ENCODE assay signal across 14 cellular contexts in the genomic region with DNA sequence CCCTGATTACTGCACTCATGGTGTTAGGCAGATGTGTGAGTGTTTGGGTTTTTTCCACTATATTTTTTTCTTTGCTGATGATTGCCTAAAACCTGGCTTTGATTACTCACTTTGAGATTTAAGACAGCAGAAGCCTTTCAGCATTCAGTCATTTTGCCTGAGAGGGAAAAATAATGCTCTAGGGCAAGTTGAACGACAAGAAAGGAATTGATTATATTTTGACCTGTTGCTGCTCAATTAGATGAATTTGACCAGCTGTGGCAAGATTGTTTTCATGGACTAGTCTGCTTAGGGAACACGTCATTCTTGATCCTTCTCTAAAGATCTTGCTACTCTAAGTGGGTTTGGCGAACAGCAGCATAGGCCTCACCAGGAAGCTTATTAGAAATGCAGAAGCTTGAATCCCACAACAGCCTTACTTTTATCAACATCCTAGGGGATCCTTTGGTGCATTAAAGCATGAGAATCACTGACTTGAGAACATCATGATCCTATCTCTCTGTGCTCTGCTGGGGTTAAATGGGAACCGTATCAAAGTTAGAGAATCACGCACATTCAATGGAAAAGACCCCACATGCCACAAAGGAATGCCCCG. TPM values are rescaled to one million over a fixed set of nuclear protein-coding genes. Genes with fewer than 3 reads are reported as not detected.
DNase-seq lines count a peak whose midpoint lies in the region; FAIRE-seq and TF ChIP-seq lines count a peak whose summit lies in the region.
"Had no signal": no experiment of that assay in that cellular context is flagged by ENCODE, and none has a peak within 500 bp of the region (broad histone marks: within the 10 kb centered on the region; RNA-seq: fewer than 3 reads in every experiment).

No MANE protein-coding gene starts in this region.

- no peak overlapping the region for H2BK120ac ChIP-seq in mesendoderm (ENCODE audit: low read depth, low read length)

- no peak overlapping the region for H3K9ac ChIP-seq in mesendoderm (ENCODE audit: low read length)
- H3K9ac ChIP-seq: BLaER1 had no signal

- no peak overlapping the region for H3K23ac ChIP-seq in mesendoderm (ENCODE audit: low read length)

- TF ChIP-seq CTCF in AG09319 (IDR thresholded peaks at IDR 0.05; ENCODE audit: low read depth, low read length): no peak
- no peak for TF ChIP-seq CTCF in astrocyte of the cerebellum (IDR thresholded peaks at IDR 0.05; ENCODE audit: low read depth, low read length, missing control alignments)

- H3K4ac ChIP-seq in mesendoderm (ENCODE audit: low read depth, low read length): no peak overlapping the region

- no peaks in the 10 kb centered on the region for H3K79me1 ChIP-seq in mesendoderm (ENCODE audit: low read length)

- no peaks in the 10 kb centered on the region for H3K36me3 ChIP-seq in H7 (replicated peaks; ENCODE audit: control insufficient read depth, insufficient read depth, low read length)
- H3K36me3 ChIP-seq in mesendoderm (ENCODE audit: control insufficient read depth, insufficient read depth, low read length): no peaks in the 10 kb centered on the region
- H3K36me3 ChIP-seq: BLaER1, HAP-1 had no signal

- no peaks in the 10 kb centered on the region for H3K79me2 ChIP-seq in mesendoderm (ENCODE audit: control insufficient read depth, insufficient read depth, low read length)

- no CpG with 5 or more reads among the region's 6 CpGs for WGBS in mesendoderm (ENCODE audit: extremely low coverage, insufficient coverage, low lambda C conversion rate)

- peak overlapping the region; percentile 46 for H3K56ac ChIP-seq in mesendoderm (ENCODE audit: low read length)

- H3K27me3 ChIP-seq in H7 (ENCODE audit: control insufficient read depth, insufficient read depth, low read length): no peaks in the 10 kb centered on the region; the same call in 1 of the 2 replicates
- H3K27me3 ChIP-seq in mesendoderm (ENCODE audit: insufficient read depth, low read length, poor library complexity): no peaks in the 10 kb centered on the region
- H3K27me3 ChIP-seq: BLaER1 had no signal

- H2BK5ac ChIP-seq in mesendoderm (ENCODE audit: low read length): no peak overlapping the region

- FAIRE-seq in urothelium cell line (lab: Jason Lieb, UNC): no peak

- DNase-seq in AG09319 (ENCODE audit: extremely low read depth, low read depth) (peak; percentile 8), H7 (peak; percentile 26), astrocyte of the cerebellum (ENCODE audit: low read depth) (peak; percentile 44), mesendoderm (peak; percentile 36), urothelium cell line (ENCODE audit: low spot score) (no peak), NCI-H1092 (lab: John Stamatoyannopoulos, UW) (no peak), NCI-H345 (lab: John Stamatoyannopoulos, UW) (no peak), middle frontal gyrus (ENCODE audit: extremely low spot score, low spot score) (no peak)
- DNase-seq: DMS 273 treated with DMSO at 0.1 percent for 48 hours, SIG-M5 had no signal

- H3K4me2 ChIP-seq in mesendoderm (ENCODE audit: low read length): no peak overlapping the region
- H3K4me2 ChIP-seq: BLaER1 had no signal

- no peak overlapping the region for H3K18ac ChIP-seq in mesendoderm (ENCODE audit: low read length)

- no peak overlapping the region for H3K4me3 ChIP-seq in H7 (ENCODE audit: insufficient read depth, low read depth, low read length)
- H3K4me3 ChIP-seq in astrocyte of the cerebellum (ENCODE audit: low read depth, low read length): no peak overlapping the region
- H3K4me3 ChIP-seq in mesendoderm (ENCODE audit: low read length): no peak overlapping the region
- H3K4me3 ChIP-seq: BLaER1, HAP-1 had no signal

- no peak overlapping the region for H3K27ac ChIP-seq in mesendoderm (ENCODE audit: low read depth, low read length)
- H3K27ac ChIP-seq: BLaER1, HL-60 had no signal

- H2BK15ac ChIP-seq in mesendoderm (replicated peaks; ENCODE audit: low read depth): no peak overlapping the region

- H2AK5ac ChIP-seq in mesendoderm (ENCODE audit: low read length): no peak overlapping the region

- in situ Hi-C loops in astrocyte of the cerebellum (cut with HindIII; ENCODE audit: low sequenced_read_pairs): no loop called here

- H4K5ac ChIP-seq in mesendoderm (ENCODE audit: low read length): no peak overlapping the region

- no peak overlapping the region for H4K8ac ChIP-seq in mesendoderm (ENCODE audit: low read depth, low read length)

- no peaks in the 10 kb centered on the region for H3K4me1 ChIP-seq in mesendoderm (ENCODE audit: control insufficient read depth, low read depth, low read length)
- H3K4me1 ChIP-seq: HAP-1 had no signal

RNA-seq across cellular contexts. Expression of a gene that starts 59.6 kb away (rescaled TPM):
- total RNA-seq in H7 (2014; rRNA removed; shearing (Covaris generic)): 3.3 and 5.1 TPM in 2 replicates
- 5.7 TPM for polyA plus RNA-seq in mesendoderm (2013, experiment 1 of 2)
- 5.7 TPM for polyA plus RNA-seq in mesendoderm (2013, experiment 2 of 2)
- total RNA-seq: NCI-H460 had no signal

Comparison
In these comparisons a context has a peak if more than half of its experiments do, and no peak if none do; other contexts are left out.
1. DNase-seq: peak in AG09319 (single experiment), H7 (single experiment), astrocyte of the cerebellum (single experiment) and mesendoderm (single experiment); none in urothelium cell line (single experiment), NCI-H1092 (single experiment), NCI-H345 (single experiment) and middle frontal gyrus (single experiment).